16 cellular contexts compared by ENCODE assay signal in genomic region chr7:98394377-98394836, GRCh38.
A peak's percentile ranks its signal among the peaks of the same experiment; 100 is the strongest.
DNase-seq lines count a peak whose midpoint lies in the region; ATAC-seq and TF ChIP-seq lines count a peak whose summit lies in the region.
"Had no signal": no experiment of that assay in that cellular context is flagged by ENCODE, and none has a peak within 500 bp of the region (broad histone marks: within the 10 kb centered on the region; RNA-seq: fewer than 3 reads in every experiment).

No MANE protein-coding gene starts in this region.

- DNase-seq in NCI-H2029 (lab: John Stamatoyannopoulos, UW) (peak; percentile 31), NCI-H2029 treated with DMSO at 0.1 percent for 48 hours (lab: John Stamatoyannopoulos, UW) (no peak), SW480 (ENCODE audit: low spot score) (peak; percentile 38), fibroblast of pulmonary artery (ENCODE audit: low read depth) (peak; percentile 61), substantia nigra (lab: John Stamatoyannopoulos, UW) (no peak), ecto neural progenitor cell (ENCODE audit: low spot score) (no peak)
- no peak for DNase-seq in activated CD4-positive, alpha-beta T cell treated with anti-CD3 and anti-CD28 coated beads for 1 hour
- DNase-seq: activated CD8-positive, alpha-beta memory T cell treated with anti-CD3 and anti-CD28 coated beads, Interleukin-2, amount 50 U/mL, for 4 hours; DMS79 treated with DMSO at 0.1 percent for 48 hours; KBM-7; NCI-H2171; OCI-M1 had no signal

- no peak overlapping the region for H3K27ac ChIP-seq in substantia nigra (ENCODE audit: low read depth, low read length, poor library complexity, severe bottlenecking)
- H3K27ac ChIP-seq: 22Rv1, VCaP had no signal

- no peak for TF ChIP-seq CTCF in fibroblast of pulmonary artery (IDR thresholded peaks at IDR 0.05; ENCODE audit: low read length, missing control alignments)

- H3K4me3 ChIP-seq in fibroblast of pulmonary artery (replicated peaks; ENCODE audit: low read depth, low read length): no peak overlapping the region
- H3K4me3 ChIP-seq: adrenal gland had no signal

- no peak for ATAC-seq in HG03432 (IDR thresholded peaks at IDR 0.05; ENCODE audit: unreplicated experiment)

Comparison
In these comparisons a context has a peak if more than half of its experiments do, and no peak if none do; other contexts are left out.
1. DNase-seq: peak in NCI-H2029 (single experiment), SW480 (single experiment) and fibroblast of pulmonary artery (single experiment); none in NCI-H2029 treated with DMSO at 0.1 percent for 48 hours (single experiment), substantia nigra (0 of 49), ecto neural progenitor cell (single experiment) and activated CD4-positive, alpha-beta T cell treated with anti-CD3 and anti-CD28 coated beads for 1 hour (single experiment).